ENCODE assay signal across 8 cellular contexts in genomic region chrX:155881158-155881993, GRCh38. TPM values are rescaled to one million over a fixed set of nuclear protein-coding genes. Genes with fewer than 3 reads are reported as not detected.
DNase-seq lines count a peak whose midpoint lies in the region; ATAC-seq and TF ChIP-seq lines count a peak whose summit lies in the region.

TSS of gene VAMP7 (plus strand) at chrX:155881345. CDS start at chrX:155889467, 8,122 bp downstream.

- peak within 1 kb of the TSS; percentile 90 for H3K27ac Mint-ChIP-seq in activated naive CD4-positive, alpha-beta T cell treated with anti-CD3 and anti-CD28 coated beads, Interleukin-2, amount 50 U/mL, for 24 hours
- peak within 1 kb of the TSS; percentile 96 for H3K27ac Mint-ChIP-seq in osteocyte (ENCODE audit: unreplicated experiment)

- CTCF ChIA-PET in GM10248 (lab: Yijun Ruan, JAX): no interaction called here

- H3K36me3 Mint-ChIP-seq in activated naive CD4-positive, alpha-beta T cell treated with anti-CD3 and anti-CD28 coated beads, Interleukin-2, amount 50 U/mL, for 24 hours: no peaks in the 10 kb centered on the region
- peaks cover 2% of the 10 kb centered on the region for H3K36me3 Mint-ChIP-seq in osteocyte (ENCODE audit: unreplicated experiment)

- peaks cover 32% of the 10 kb centered on the region for H3K4me1 Mint-ChIP-seq in activated naive CD4-positive, alpha-beta T cell treated with anti-CD3 and anti-CD28 coated beads, Interleukin-2, amount 50 U/mL, for 24 hours
- peaks cover 7% of the 10 kb centered on the region for H3K4me1 Mint-ChIP-seq in osteocyte (ENCODE audit: unreplicated experiment)

- peaks cover 0 to 7% of the 10 kb centered on the region in 2 donors for H3K4me1 ChIP-seq in thoracic aorta (ENCODE audit: control insufficient read depth in 1 of 2, low read depth in 2 of 2)

- POLR2A ChIA-PET in GM10248 (lab: Yijun Ruan, JAX): no interaction called here

- TF ChIP-seq CTCF in GM10248 (IDR thresholded peaks at IDR 0.05; ENCODE audit: control extremely low read depth, extremely low read depth, low read depth, missing control alignments): no peak
- TF ChIP-seq CTCF in osteocyte (IDR thresholded peaks at IDR 0.05): no peak
- TF ChIP-seq CTCF in thoracic aorta (IDR thresholded peaks at IDR 0.05): no peak

- H3K4me3 ChIP-seq in thoracic aorta: peak within 1 kb of the TSS; percentile 78

- H3K36me3 ChIP-seq in thoracic aorta: no peaks in the 10 kb centered on the region

- DNase-seq in GM10248 (ENCODE audit: extremely low spot score) (peak; percentile 82), NCI-H1048 (lab: John Stamatoyannopoulos, UW) (peak; percentile 12), glomerular visceral epithelial cell (ENCODE audit: extremely low spot score) (peak; percentile 83), osteocyte (ENCODE audit: extremely low spot score, unreplicated experiment) (peak; percentile 92), thoracic aorta (ENCODE audit: low spot score) (peak; percentile 46)

- no peaks in the 10 kb centered on the region for H3K9me3 Mint-ChIP-seq in activated naive CD4-positive, alpha-beta T cell treated with anti-CD3 and anti-CD28 coated beads, Interleukin-2, amount 50 U/mL, for 24 hours
- H3K9me3 Mint-ChIP-seq in osteocyte (ENCODE audit: unreplicated experiment): peaks cover under 1% of the 10 kb centered on the region

- no peaks in the 10 kb centered on the region for H3K9me3 ChIP-seq in thoracic aorta

- ATAC-seq in HG02588 (IDR thresholded peaks at IDR 0.05; ENCODE audit: unreplicated experiment) (peak; percentile 96), SK-N-SH treated with all-trans-retinoic acid at 6 μM for 48 hours (peak; percentile 100), thoracic aorta (ENCODE audit: insufficient number of reproducible peaks, low FRiP score, low read depth) (peak; percentile 88)

- no peaks in the 10 kb centered on the region for H3K27me3 ChIP-seq in thoracic aorta (replicated peaks; ENCODE audit: insufficient read depth)

- H3K4me3 Mint-ChIP-seq in activated naive CD4-positive, alpha-beta T cell treated with anti-CD3 and anti-CD28 coated beads, Interleukin-2, amount 50 U/mL, for 24 hours: peak within 1 kb of the TSS; percentile 85
- peak within 1 kb of the TSS; percentile 89 for H3K4me3 Mint-ChIP-seq in osteocyte (ENCODE audit: unreplicated experiment)

- H3K27ac ChIP-seq in thoracic aorta: peak within 1 kb of the TSS; percentile 65 to 74

- peaks cover 3% of the 10 kb centered on the region for H3K27me3 Mint-ChIP-seq in activated naive CD4-positive, alpha-beta T cell treated with anti-CD3 and anti-CD28 coated beads, Interleukin-2, amount 50 U/mL, for 24 hours
- peaks cover 6% of the 10 kb centered on the region for H3K27me3 Mint-ChIP-seq in osteocyte (ENCODE audit: unreplicated experiment)

TF ChIP-seq in SK-N-SH treated with all-trans-retinoic acid at 6 μM for 48 hours, 23 proteins besides CTCF, POLR2A, EP300 and RAD21:
- TF ChIP-seq ESRRG (CRISPR knock-in tag; IDR thresholded peaks at IDR 0.05) (no peak), ZNF8 (CRISPR knock-in tag; IDR thresholded peaks at IDR 0.05) (no peak), TOX (CRISPR knock-in tag; IDR thresholded peaks at IDR 0.05; ENCODE audit: borderline replicate concordance) (no peak), ISL1 (CRISPR knock-in tag; IDR thresholded peaks at IDR 0.05) (no peak), ARNTL (CRISPR knock-in tag; IDR thresholded peaks at IDR 0.05; ENCODE audit: borderline replicate concordance, low read depth) (no peak), SNAI2 (CRISPR knock-in tag; IDR thresholded peaks at IDR 0.05) (no peak), TSHZ2 (CRISPR knock-in tag; IDR thresholded peaks at IDR 0.05) (0 out of 2 replicates have a peak, but pooled peaks have one; percentile 19), PPARA (CRISPR knock-in tag; IDR thresholded peaks at IDR 0.05; ENCODE audit: borderline replicate concordance) (no peak)

RNA-seq across cellular contexts. Expression of gene VAMP7, which starts in this region (rescaled TPM):
- total RNA-seq in osteocyte (35.7 and 36.4 TPM in 2 replicates), thoracic aorta (10 to 100 TPM; 29.2 to 35.6 TPM)

Comparison
In these comparisons a context has a peak if more than half of its experiments do, and no peak if none do; other contexts are left out.
1. Peak in every context shown above with its lines: DNase-seq, ATAC-seq, H3K4me3 ChIP-seq and H3K27ac ChIP-seq.
2. DNase-seq: peak in every context shown above with its lines; median percentile 92 in osteocyte; 83 in glomerular visceral epithelial cell; 82 in GM10248; 46 in thoracic aorta; 12 in NCI-H1048.